Comparison of ENCODE assay signal across 9 cellular contexts in genomic region chr11:107018902-107019493, GRCh38. TPM values are rescaled to one million over a fixed set of nuclear protein-coding genes. Genes with fewer than 3 reads are reported as not detected.
DNase-seq lines count a peak whose midpoint lies in the region; ATAC-seq and TF ChIP-seq lines count a peak whose summit lies in the region.
"Had no signal": no experiment of that assay in that cellular context is flagged by ENCODE, and none has a peak within 500 bp of the region (broad histone marks: within the 10 kb centered on the region; RNA-seq: fewer than 3 reads in every experiment).

No MANE protein-coding gene starts in this region.

- H3K9me3 ChIP-seq in WERI-Rb-1 (ENCODE audit: severe bottlenecking) (no peaks in the 10 kb centered on the region), vagina (no peaks in the 10 kb centered on the region)
- H3K9me3 ChIP-seq: HAP-1 had no signal

- H3K27me3 ChIP-seq in WERI-Rb-1 (ENCODE audit: insufficient read depth, low read depth, severe bottlenecking) (no peaks in the 10 kb centered on the region), vagina (no peaks in the 10 kb centered on the region)

- no peaks in the 10 kb centered on the region for H3K36me3 ChIP-seq in WERI-Rb-1
- H3K36me3 ChIP-seq in vagina: no peaks in the 10 kb centered on the region
- H3K36me3 ChIP-seq: HAP-1 had no signal

- peaks cover 12% of the 10 kb centered on the region for H3K4me1 ChIP-seq in vagina
- H3K4me1 ChIP-seq: HAP-1 had no signal

- ATAC-seq in HG03342 (IDR thresholded peaks at IDR 0.05; ENCODE audit: unreplicated experiment): no peak

- DNase-seq in AG10803 (ENCODE audit: low read depth) (peak; percentile 57), HFF-Myc (ENCODE audit: extremely low read depth, low read depth) (no peak), WERI-Rb-1 (peak; percentile 52), fibroblast of mammary gland (ENCODE audit: low read depth) (peak; percentile 67), mucosa of gallbladder (ENCODE audit: low spot score) (peak; percentile 42), vagina (ENCODE audit: extremely low spot score in 2 of 2) (peak in 1 of 2 donors; percentile 88), RKO (ENCODE audit: low spot score) (no peak)

- H3K27ac ChIP-seq in WERI-Rb-1 (peak overlapping the region; percentile 67), vagina (peak overlapping the region; percentile 77)

- TF ChIP-seq CTCF in AG10803 (conservative IDR thresholded peaks at IDR 0.05; ENCODE audit: low read length): no peak
- no peak for TF ChIP-seq CTCF in HFF-Myc (IDR thresholded peaks at IDR 0.05; ENCODE audit: low read depth, low read length, missing control alignments)
- no peak for TF ChIP-seq CTCF in WERI-Rb-1 (IDR thresholded peaks at IDR 0.05; ENCODE audit: low read depth, low read length)
- TF ChIP-seq CTCF in fibroblast of mammary gland (conservative IDR thresholded peaks at IDR 0.05; ENCODE audit: control insufficient read depth, insufficient read depth, low read depth, low read length): no peak
- TF ChIP-seq CTCF in vagina (IDR thresholded peaks at IDR 0.05): no peak

- intact Hi-C loops in vagina (cut with DNase I): loop anchor here (10.0 kb wide), 1 partner anchor 294 kb away; no protein-coding TSS in a partner anchor

- no peak for TF ChIP-seq POLR2A in vagina (IDR thresholded peaks at IDR 0.05)

- H3K4me3 ChIP-seq in AG10803 (ENCODE audit: low read length) (peak overlapping the region; percentile 53), HFF-Myc (replicated peaks; ENCODE audit: low read depth, low read length) (peak overlapping the region; percentile 49), WERI-Rb-1 (ENCODE audit: low read depth, low read length) (peak overlapping the region; percentile 63), fibroblast of mammary gland (ENCODE audit: control insufficient read depth, low read depth, low read length) (peak overlapping the region; percentile 30), vagina (peak overlapping the region; percentile 49 to 82)
- H3K4me3 ChIP-seq: HAP-1 had no signal

RNA-seq across cellular contexts. Expression of gene GUCY1A2, which starts 0.7 kb away (rescaled TPM):
- 3.2 TPM for total RNA-seq in mucosa of gallbladder
- total RNA-seq in vagina: 7.4 TPM

Comparison
In these comparisons a context has a peak if more than half of its experiments do, and no peak if none do; other contexts are left out.
1. DNase-seq: peak in AG10803 (single experiment), WERI-Rb-1 (single experiment), fibroblast of mammary gland (single experiment) and mucosa of gallbladder (single experiment); none in HFF-Myc (single experiment) and RKO (single experiment).
2. Peak in every context shown above with its lines, with median percentiles within 50 percentile points of each other: H3K4me3 ChIP-seq.